Comparison of ENCODE assay signal across 36 cellular contexts in genomic region chr1:34650090-34650489, GRCh38.
"Had no signal": no experiment of that assay in that cellular context is flagged by ENCODE, and none has a peak within 500 bp of the region (broad histone marks: within the 10 kb centered on the region; RNA-seq: fewer than 3 reads in every experiment).

No MANE protein-coding gene starts in this region.

- H3K4me2 ChIP-seq: KMS-11 had no signal

- DNase-seq: Karpas-422, Kasumi-1, MG63, MM.1S, MV-4-11, NCI-H1048, NCI-H1092, NCI-H1092 treated with DMSO at 0.1 percent for 48 hours, NCI-H1105, NCI-H1105 treated with DMSO at 0.1 percent for 48 hours, NCI-H1417, NCI-H1417 treated with DMSO at 0.1 percent for 48 hours, NCI-H1436, NCI-H1436 treated with DMSO at 0.1 percent for 48 hours, NCI-H146, NCI-H1694, NCI-H1694 treated with DMSO at 0.1 percent for 48 hours, NCI-H187, NCI-H187 treated with DMSO at 0.1 percent for 48 hours, NCI-H1930, NCI-H2029, NCI-H2029 treated with DMSO at 0.1 percent for 48 hours, NCI-H2081, NCI-H2081 treated with DMSO at 0.1 percent for 48 hours, NCI-H2107, NCI-H2171, NCI-H2171 treated with DMSO at 0.1 percent for 48 hours, NCI-H2227 treated with DMSO at 0.1 percent for 48 hours, NCI-H226, NCI-H345, NCI-H446, NCI-H446 treated with DMSO at 0.1 percent for 48 hours, NCI-H510A, NCI-H510A treated with DMSO at 0.1 percent for 48 hours, NCI-H524 had no signal

- H3K27ac ChIP-seq: KMS-11 had no signal

- H3K9ac ChIP-seq: KMS-11 had no signal

- H3K4me3 ChIP-seq: MG63 had no signal

- H3K36me3 ChIP-seq: MG63 had no signal

- H3K9me3 ChIP-seq: MG63 had no signal
